Comparison of ENCODE assay signal across 1 cellular context in genomic region chr17:42094375-42095069, GRCh38.
A peak's percentile ranks its signal among the peaks of the same experiment; 100 is the strongest.
TF ChIP-seq lines count a peak whose summit lies in the region.

No MANE protein-coding gene starts in this region.

TF ChIP-seq in HepG2, 621 proteins besides CTCF, POLR2A, EP300 and RAD21:
- 0 out of 2 replicates have a peak, but pooled peaks have one; percentile 60 for TF ChIP-seq FOXO4 (CRISPR knock-in tag; conservative IDR thresholded peaks at IDR 0.05)
- TF ChIP-seq ZNF30 (CRISPR knock-in tag; IDR thresholded peaks at IDR 0.05): no peak
